In the genomic region with DNA sequence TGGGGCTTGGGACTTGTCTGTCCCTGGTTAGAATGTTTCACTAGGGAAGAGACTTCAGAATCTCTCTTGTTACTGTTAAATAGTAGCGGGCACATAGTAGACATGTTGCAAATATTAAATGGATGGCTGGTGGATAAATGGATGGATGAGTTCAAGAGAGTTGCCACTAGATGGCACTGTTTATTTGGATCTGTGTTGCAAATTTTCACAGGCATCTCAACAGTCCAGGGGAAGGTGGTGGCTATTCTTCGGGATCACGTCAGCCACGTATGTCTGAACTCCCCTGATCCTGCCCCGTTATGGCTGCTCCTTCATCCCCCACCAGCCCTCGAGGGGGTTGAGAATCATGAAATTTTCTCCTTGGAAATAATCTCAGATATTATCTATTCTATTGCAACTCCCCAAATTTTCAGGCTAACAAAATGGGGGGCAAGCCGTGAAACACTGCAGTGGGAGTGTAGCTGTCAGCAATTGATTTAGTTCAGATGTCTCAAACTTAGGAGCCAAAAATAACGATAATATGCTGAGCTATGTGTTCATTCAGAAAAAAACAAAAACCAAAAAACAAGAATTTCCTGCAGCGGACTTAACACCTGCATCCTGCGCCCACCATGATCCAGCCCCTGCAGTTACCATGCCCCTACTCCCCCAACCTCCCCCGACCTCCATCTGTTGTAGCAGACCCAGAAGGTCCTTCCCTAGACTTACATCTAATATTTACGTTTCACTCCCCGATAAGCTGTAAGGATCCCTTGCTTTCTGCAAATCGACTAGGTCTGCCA, we compare ENCODE assay signal across 8 cellular contexts. TPM values are rescaled to one million over a fixed set of nuclear protein-coding genes. Genes with fewer than 3 reads are reported as not detected.
DNase-seq lines count a peak whose midpoint lies in the region; ATAC-seq, FAIRE-seq and TF ChIP-seq lines count a peak whose summit lies in the region.

No MANE protein-coding gene starts in this region.

- TF ChIP-seq CTCF in AG09319 (IDR thresholded peaks at IDR 0.05; ENCODE audit: low read depth, low read length) (peak; percentile 61), GM12873 (IDR thresholded peaks at IDR 0.05; ENCODE audit: insufficient read depth, low read depth, low read length, missing control alignments) (peak; percentile 77), RWPE2 (IDR thresholded peaks at IDR 0.05; ENCODE audit: poor library complexity, severe bottlenecking) (peak; percentile 86), bronchial epithelial cell (IDR thresholded peaks at IDR 0.05; ENCODE audit: insufficient read depth, low read length, severe bottlenecking) (peak; percentile 67), suprapubic skin (IDR thresholded peaks at IDR 0.05) (peak; percentile 59 to 72)

- ATAC-seq in HG02571 (IDR thresholded peaks at IDR 0.05; ENCODE audit: unreplicated experiment) (peak; percentile 84), RWPE2 (ENCODE audit: low read depth) (peak; percentile 80), left colon (peak; percentile 83)

- TF ChIP-seq EP300 in suprapubic skin (IDR thresholded peaks at IDR 0.05): no peak

- H3K36me3 ChIP-seq in MG63 (no peaks in the 10 kb centered on the region), RWPE2 (ENCODE audit: low read depth) (no peaks in the 10 kb centered on the region), bronchial epithelial cell (ENCODE audit: control insufficient read depth, insufficient read depth, low read length) (no peaks in the 10 kb centered on the region), suprapubic skin (no peaks in the 10 kb centered on the region)

- DNase-seq in AG09319 (ENCODE audit: extremely low read depth, low read depth) (no peak), MG63 (peak; percentile 17), RWPE2 (ENCODE audit: low spot score) (no peak), bronchial epithelial cell (ENCODE audit: low read depth) (peak; percentile 81), left colon (no peak), suprapubic skin (ENCODE audit: low spot score in 2 of 2) (no peak)

- H3K27me3 ChIP-seq in MG63 (no peaks in the 10 kb centered on the region), RWPE2 (ENCODE audit: insufficient read depth, poor library complexity, severe bottlenecking) (no peaks in the 10 kb centered on the region), bronchial epithelial cell (ENCODE audit: control insufficient read depth, insufficient read depth, low read length) (no peaks in the 10 kb centered on the region), suprapubic skin (no peaks in the 10 kb centered on the region)

- WGBS in suprapubic skin: 38% methylated on average over 14 of the region's 14 CpGs

- H3K4me1 ChIP-seq in RWPE2 (ENCODE audit: insufficient read depth, poor library complexity, severe bottlenecking) (peaks cover 8% of the 10 kb centered on the region), suprapubic skin (peaks cover 9% of the 10 kb centered on the region)

- H3K4me3 ChIP-seq in MG63: no peak overlapping the region
- H3K4me3 ChIP-seq in RWPE2 (ENCODE audit: severe bottlenecking): no peak overlapping the region
- no peak overlapping the region for H3K4me3 ChIP-seq in bronchial epithelial cell (ENCODE audit: low read depth, low read length)
- peak overlapping the region; percentile 23 for H3K4me3 ChIP-seq in suprapubic skin

- H3K9me3 ChIP-seq in MG63 (no peaks in the 10 kb centered on the region), RWPE2 (ENCODE audit: severe bottlenecking) (no peaks in the 10 kb centered on the region), suprapubic skin (no peaks in the 10 kb centered on the region)

- no peak for FAIRE-seq in bronchial epithelial cell (lab: Jason Lieb, UNC)

- no peak overlapping the region for H3K27ac ChIP-seq in RWPE2 (ENCODE audit: poor library complexity, severe bottlenecking)
- no peak overlapping the region for H3K27ac ChIP-seq in suprapubic skin

- no peak for TF ChIP-seq POLR2A in suprapubic skin (IDR thresholded peaks at IDR 0.05)

- intact Hi-C loops in left colon (cut with DNase I, micrococcal nuclease): no loop called here

RNA-seq across cellular contexts. Expression of gene BIRC3, which starts 29.1 kb away (rescaled TPM):
- total RNA-seq in MG63 (2014; rRNA removed; shearing (Covaris generic); ENCODE audit: low replicate concordance): 0.59 and 5.2 TPM in 2 replicates
- total RNA-seq in bronchial epithelial cell: 1.3 and 1.4 TPM in 2 replicates
- 10 to 100 TPM; 41.7 to 53.6 TPM for total RNA-seq in left colon
- 10 to 100 TPM in 3 of 4 donors, 1 to 10 TPM in 1; 4.0 to 18.2 (median 10.7) TPM for total RNA-seq in suprapubic skin

RNA-seq across cellular contexts. Expression of gene BIRC2, which starts 58.9 kb away (rescaled TPM):
- 35.5 and 130 TPM in 2 replicates for total RNA-seq in MG63 (2014; rRNA removed; shearing (Covaris generic); ENCODE audit: low replicate concordance)
- total RNA-seq in bronchial epithelial cell (56.6 and 58.8 TPM in 2 replicates), left colon (10 to 100 TPM; 46.9 to 50.7 TPM), suprapubic skin (10 to 100 TPM; 56.9 to 76.5 (median 64.6) TPM)

Comparison
In these comparisons a context has a peak if more than half of its experiments do, and no peak if none do; other contexts are left out.
1. DNase-seq: peak in MG63 (single experiment) and bronchial epithelial cell (single experiment); none in AG09319 (single experiment), RWPE2 (single experiment), left colon (0 of 2) and suprapubic skin (0 of 2).
2. Peak in every context shown above with its lines, with median percentiles within 50 percentile points of each other: CTCF ChIP-seq and ATAC-seq.